In the genomic region with DNA sequence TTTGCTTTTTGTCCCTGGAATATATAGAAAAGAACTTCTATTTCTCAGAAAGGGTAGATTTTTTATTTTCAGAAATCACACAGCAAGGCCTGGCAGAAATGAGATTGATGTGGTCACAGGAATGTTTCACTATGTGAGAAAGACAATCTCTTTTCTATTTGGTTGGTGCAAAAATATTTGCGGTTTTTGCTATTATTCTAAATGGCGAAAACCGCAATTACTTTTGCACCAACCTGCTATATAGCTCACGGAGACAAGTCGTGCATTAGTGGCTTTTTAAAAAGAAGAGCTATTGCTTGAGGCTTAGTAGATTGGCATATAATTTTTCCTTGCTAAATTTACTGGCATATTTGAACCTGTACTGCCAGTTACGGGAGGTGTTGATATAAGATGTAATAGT, we compare ENCODE assay signal across 22 cellular contexts.
A peak's percentile ranks its signal among the peaks of the same experiment; 100 is the strongest.
DNase-seq lines count a peak whose midpoint lies in the region; ATAC-seq, FAIRE-seq and TF ChIP-seq lines count a peak whose summit lies in the region.
"Had no signal": no experiment of that assay in that cellular context is flagged by ENCODE, and none has a peak within 500 bp of the region (broad histone marks: within the 10 kb centered on the region; RNA-seq: fewer than 3 reads in every experiment).

No MANE protein-coding gene starts in this region.

- no peak for TF ChIP-seq POLR2A in GM12892 (IDR thresholded peaks at IDR 0.05; ENCODE audit: low read depth, low read length)

- TF ChIP-seq CTCF in activated CD8-positive, alpha-beta T cell treated with anti-CD3 and anti-CD28 coated beads for 36 hours (IDR thresholded peaks at IDR 0.05), result no peak

- no peaks in the 10 kb centered on the region for H3K36me3 ChIP-seq in naive thymus-derived CD4-positive, alpha-beta T cell (ENCODE audit: control insufficient read depth in 2 of 3, insufficient read depth in 3 of 3, low read length in 3 of 3)
- H3K36me3 ChIP-seq: SJCRH30, thyroid gland had no signal

- H3K4me1 Mint-ChIP-seq in activated T-cell treated with anti-CD3 and anti-CD28 coated beads, Interleukin-2, amount 50 U/mL, for 72 hours (ENCODE audit: low read depth), result peaks cover 70% of the 10 kb centered on the region
- peaks cover 63% of the 10 kb centered on the region for H3K4me1 Mint-ChIP-seq in activated CD8-positive, alpha-beta T cell treated with anti-CD3 and anti-CD28 coated beads for 36 hours (ENCODE audit: low read depth)
- H3K4me1 Mint-ChIP-seq in naive thymus-derived CD4-positive, alpha-beta T cell, result peaks cover 20 to 75% (median 65%) of the 10 kb centered on the region in 7 donors
- H3K4me1 Mint-ChIP-seq: endodermal cell, nephron progenitor cell had no signal

- POLR2A ChIA-PET in activated CD8-positive, alpha-beta T cell treated with anti-CD3 and anti-CD28 coated beads for 36 hours (lab: Charles Lee), result no interaction called here
- POLR2A ChIA-PET in naive thymus-derived CD4-positive, alpha-beta T cell (lab: Charles Lee), result interaction anchor here (1.0 to 2.3 kb wide), 3 partner anchors 8 to 158 kb away, joined by 3 to 8 read pairs (median 4); no protein-coding TSS in a partner anchor

- peaks cover 0 to 2% of the 10 kb centered on the region in 2 donors for H3K36me3 Mint-ChIP-seq in activated T-cell treated with anti-CD3 and anti-CD28 coated beads, Interleukin-2, amount 50 U/mL, for 72 hours (ENCODE audit: insufficient read depth in 2 of 2)
- peaks cover 3% of the 10 kb centered on the region for H3K36me3 Mint-ChIP-seq in activated CD8-positive, alpha-beta T cell treated with anti-CD3 and anti-CD28 coated beads for 36 hours (ENCODE audit: low read depth)
- H3K36me3 Mint-ChIP-seq in naive thymus-derived CD4-positive, alpha-beta T cell, result peaks cover 0 to 7% (median 0%) of the 10 kb centered on the region in 5 donors
- H3K36me3 Mint-ChIP-seq: IgD-negative memory B cell had no signal

- no peak overlapping the region for H3K4me3 ChIP-seq in naive thymus-derived CD4-positive, alpha-beta T cell (ENCODE audit: low read length)
- H3K4me3 ChIP-seq: SJCRH30, thyroid gland had no signal

- no peak for DNase-seq in activated T-cell treated with anti-CD3 and anti-CD28 coated beads, Interleukin-2, amount 50 U/mL, for 72 hours
- no peak for DNase-seq in activated T-cell treated with anti-CD3 and anti-CD28 coated beads for 4 hours
- no peak for DNase-seq in GM12892 (ENCODE audit: insufficient read length)
- DNase-seq in activated CD8-positive, alpha-beta T cell treated with anti-CD3 and anti-CD28 coated beads for 36 hours, result no peak
- no peak for DNase-seq in naive thymus-derived CD4-positive, alpha-beta T cell
- no peak for DNase-seq in HUDEP-2 (lab: John Stamatoyannopoulos, UW; ENCODE audit: unreplicated experiment in 76 of 76)
- DNase-seq in caudate nucleus (lab: John Stamatoyannopoulos, UW), result no peak
- DNase-seq: activated naive CD4-positive, alpha-beta T cell treated with anti-CD3 and anti-CD28 coated beads, Interleukin-2, amount 50 U/mL, for 16 hours; endodermal cell; GOT3; left cardiac atrium; mesendoderm; NCI-H187; NCI-H345; nephron progenitor cell; T-helper 9 cell; thyroid gland had no signal

- no peak for ATAC-seq in activated T-cell treated with anti-CD3 and anti-CD28 coated beads, Interleukin-2, amount 50 U/mL, for 72 hours (replicated peaks in 1 of 2)
- ATAC-seq in activated CD8-positive, alpha-beta T cell treated with anti-CD3 and anti-CD28 coated beads for 36 hours, result no peak
- no peak for ATAC-seq in naive thymus-derived CD4-positive, alpha-beta T cell
- no peak for ATAC-seq in GM19351 (IDR thresholded peaks at IDR 0.05; ENCODE audit: unreplicated experiment)
- ATAC-seq: left cardiac atrium, Panc1 had no signal

- H3K4me1 ChIP-seq in naive thymus-derived CD4-positive, alpha-beta T cell (ENCODE audit: control insufficient read depth in 2 of 2, insufficient read depth in 2 of 2, low read length in 2 of 2), result peaks cover 32 to 38% of the 10 kb centered on the region in 2 donors
- H3K4me1 ChIP-seq: thyroid gland had no signal

- H3K9me3 ChIP-seq in naive thymus-derived CD4-positive, alpha-beta T cell (ENCODE audit: control insufficient read depth in 2 of 3, low read length in 3 of 3), result no peaks in the 10 kb centered on the region
- H3K9me3 ChIP-seq: SJCRH30, thyroid gland had no signal

- intact Hi-C loops in activated CD8-positive, alpha-beta T cell treated with anti-CD3 and anti-CD28 coated beads for 36 hours (cut with micrococcal nuclease), result no loop called here
- intact Hi-C loops in naive thymus-derived CD4-positive, alpha-beta T cell (cut with micrococcal nuclease), result loop anchor here in 1 of 2 donors (10.0 kb wide), 1 partner anchor 1162 kb away; the partner anchor contains the start of gene PGK1

- peaks cover 14% of the 10 kb centered on the region for H3K27me3 Mint-ChIP-seq in activated T-cell treated with anti-CD3 and anti-CD28 coated beads, Interleukin-2, amount 50 U/mL, for 72 hours (ENCODE audit: low read depth)
- no peaks in the 10 kb centered on the region for H3K27me3 Mint-ChIP-seq in activated CD8-positive, alpha-beta T cell treated with anti-CD3 and anti-CD28 coated beads for 36 hours
- H3K27me3 Mint-ChIP-seq in naive thymus-derived CD4-positive, alpha-beta T cell, result no peaks in the 10 kb centered on the region
- H3K27me3 Mint-ChIP-seq: IgD-negative memory B cell had no signal

- peak overlapping the region in 1 of 2 donors; percentile 86 for H3K4me3 Mint-ChIP-seq in activated T-cell treated with anti-CD3 and anti-CD28 coated beads, Interleukin-2, amount 50 U/mL, for 72 hours
- H3K4me3 Mint-ChIP-seq in activated CD8-positive, alpha-beta T cell treated with anti-CD3 and anti-CD28 coated beads for 36 hours, result peak overlapping the region; percentile 18
- H3K4me3 Mint-ChIP-seq in naive thymus-derived CD4-positive, alpha-beta T cell, result peak overlapping the region in 9 of 10 donors; percentile 12 to 65 (median 33)
- H3K4me3 Mint-ChIP-seq: endodermal cell, nephron progenitor cell had no signal

- H3K27ac Mint-ChIP-seq in activated T-cell treated with anti-CD3 and anti-CD28 coated beads, Interleukin-2, amount 50 U/mL, for 72 hours, result peak overlapping the region; percentile 89
- H3K27ac Mint-ChIP-seq in activated CD8-positive, alpha-beta T cell treated with anti-CD3 and anti-CD28 coated beads for 36 hours, result peak overlapping the region; percentile 73
- H3K27ac Mint-ChIP-seq in naive thymus-derived CD4-positive, alpha-beta T cell, result peak overlapping the region; percentile 51 to 94 (median 79)
- H3K27ac Mint-ChIP-seq: endodermal cell, nephron progenitor cell had no signal

- FAIRE-seq in GM12892 (lab: Jason Lieb, UNC), result peak; percentile 9
- FAIRE-seq: GM12891 had no signal

- H3K27me3 ChIP-seq in naive thymus-derived CD4-positive, alpha-beta T cell (ENCODE audit: control insufficient read depth in 2 of 2, insufficient read depth in 2 of 2, low read length in 2 of 2), result no peaks in the 10 kb centered on the region
- H3K27me3 ChIP-seq: SJCRH30, thyroid gland had no signal

- peak overlapping the region; percentile 49 for H3K27ac ChIP-seq in naive thymus-derived CD4-positive, alpha-beta T cell (ENCODE audit: low read depth, low read length)
- H3K27ac ChIP-seq in caudate nucleus (ENCODE audit: low read depth, low read length), result no peak overlapping the region
- H3K27ac ChIP-seq: SJCRH30, thyroid gland had no signal

- no peaks in the 10 kb centered on the region for H3K9me3 Mint-ChIP-seq in activated T-cell treated with anti-CD3 and anti-CD28 coated beads, Interleukin-2, amount 50 U/mL, for 72 hours
- no peaks in the 10 kb centered on the region for H3K9me3 Mint-ChIP-seq in activated CD8-positive, alpha-beta T cell treated with anti-CD3 and anti-CD28 coated beads for 36 hours
- H3K9me3 Mint-ChIP-seq in naive thymus-derived CD4-positive, alpha-beta T cell, result no peaks in the 10 kb centered on the region
- H3K9me3 Mint-ChIP-seq: IgD-negative memory B cell had no signal

- CTCF ChIA-PET in activated CD8-positive, alpha-beta T cell treated with anti-CD3 and anti-CD28 coated beads for 36 hours (lab: Charles Lee), result interaction anchor here (0.6 kb wide), 1 partner anchor 167 kb away, joined by 3 read pairs; no protein-coding TSS in a partner anchor
- CTCF ChIA-PET in naive thymus-derived CD4-positive, alpha-beta T cell (lab: Charles Lee), result interaction anchor here (0.7 to 1.2 kb wide), 2 partner anchors 18 to 97 kb away, joined by 3 to 4 read pairs; no protein-coding TSS in a partner anchor
